ENCODE assay signal across 13 cellular contexts in the genomic region with DNA sequence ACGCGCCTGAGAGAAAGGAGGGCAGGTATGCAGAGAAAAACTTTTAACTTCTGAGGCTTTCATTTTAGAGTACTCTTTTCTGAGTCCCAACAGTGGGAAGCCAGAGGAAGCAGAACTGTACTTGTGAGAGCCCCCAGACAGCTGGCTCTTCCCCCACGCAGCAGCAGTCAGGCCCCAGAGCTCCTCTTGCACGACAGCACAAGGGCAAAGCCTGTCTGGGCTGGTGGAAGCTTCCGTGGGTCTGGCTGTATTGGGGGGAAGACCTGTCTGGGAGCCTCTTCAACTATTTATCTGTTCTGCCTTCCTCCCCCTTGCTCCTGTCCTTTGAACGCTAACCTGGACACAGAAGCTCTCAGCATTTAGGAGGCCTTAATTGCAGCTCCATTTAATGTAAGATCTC.
"Had no signal": no experiment of that assay in that cellular context is flagged by ENCODE, and none has a peak within 500 bp of the region (broad histone marks: within the 10 kb centered on the region; RNA-seq: fewer than 3 reads in every experiment).

No MANE protein-coding gene starts in this region.

- ATAC-seq: activated naive CD4-positive, alpha-beta T cell treated with anti-CD3 and anti-CD28 coated beads, Interleukin-2, amount 50 U/mL, for 72 hours; foreskin keratinocyte had no signal

- H3K9me3 ChIP-seq: ovary, testis had no signal

- H3K27me3 Mint-ChIP-seq: activated B cell treated with CpG ODN at 0.5 μM for 24 hours; activated CD4-positive, alpha-beta T cell treated with anti-CD3 and anti-CD28 coated beads, Interleukin-2, amount 10 ng/mL, durations not matched to agents 24 days and 14 days; stimulated activated naive CD8-positive, alpha-beta T cell treated with anti-CD3 and anti-CD28 coated beads, Interleukin-15, Interleukin-2, amounts not matched to agents 100 ng/mL and 50 ng/mL, for 24 hours had no signal

- H3K27ac ChIP-seq: foreskin keratinocyte, ovary, testis had no signal

- H3K4me3 ChIP-seq: ovary, testis had no signal

- H3K9me3 Mint-ChIP-seq: activated B cell treated with CpG ODN at 0.5 μM for 24 hours, neural crest cell had no signal

- H3K27ac Mint-ChIP-seq: activated B cell treated with CpG ODN at 0.5 μM for 24 hours; activated CD4-positive, alpha-beta T cell treated with anti-CD3 and anti-CD28 coated beads, Interleukin-2, amount 10 ng/mL, durations not matched to agents 24 days and 14 days; activated naive CD4-positive, alpha-beta T cell treated with anti-CD3 and anti-CD28 coated beads, Interleukin-2, amount 50 U/mL, for 72 hours; stimulated activated naive CD8-positive, alpha-beta T cell treated with anti-CD3 and anti-CD28 coated beads, Interleukin-15, Interleukin-2, amounts not matched to agents 100 ng/mL and 50 ng/mL, for 24 hours had no signal

- H3K27me3 ChIP-seq: foreskin keratinocyte, ovary, testis had no signal

- DNase-seq: activated B cell treated with CpG ODN at 0.5 μM for 24 hours; activated CD4-positive, alpha-beta T cell treated with anti-CD3 and anti-CD28 coated beads, Interleukin-2, amount 10 ng/mL, durations not matched to agents 24 days and 14 days; activated effector memory CD4-positive, alpha-beta T cell treated with Interleukin-2 at 50 U/mL for 16 hours; anterior cingulate cortex; foreskin keratinocyte; head of caudate nucleus; ovary; stimulated activated CD4-positive, alpha-beta T cell treated with anti-CD3 and anti-CD28 coated beads, Interleukin-2, amount 100 ng/mL, for 48 hours; T-helper 2 cell; testis had no signal

- H3K4me1 Mint-ChIP-seq: neural crest cell had no signal

- H3K36me3 ChIP-seq: ovary had no signal

- H3K4me1 ChIP-seq: foreskin keratinocyte had no signal

- H3K4me3 Mint-ChIP-seq: activated B cell treated with CpG ODN at 0.5 μM for 24 hours; activated CD4-positive, alpha-beta T cell treated with anti-CD3 and anti-CD28 coated beads, Interleukin-2, amount 10 ng/mL, durations not matched to agents 24 days and 14 days; neural crest cell; stimulated activated naive CD8-positive, alpha-beta T cell treated with anti-CD3 and anti-CD28 coated beads, Interleukin-15, Interleukin-2, amounts not matched to agents 100 ng/mL and 50 ng/mL, for 24 hours had no signal
